In the genomic region with DNA sequence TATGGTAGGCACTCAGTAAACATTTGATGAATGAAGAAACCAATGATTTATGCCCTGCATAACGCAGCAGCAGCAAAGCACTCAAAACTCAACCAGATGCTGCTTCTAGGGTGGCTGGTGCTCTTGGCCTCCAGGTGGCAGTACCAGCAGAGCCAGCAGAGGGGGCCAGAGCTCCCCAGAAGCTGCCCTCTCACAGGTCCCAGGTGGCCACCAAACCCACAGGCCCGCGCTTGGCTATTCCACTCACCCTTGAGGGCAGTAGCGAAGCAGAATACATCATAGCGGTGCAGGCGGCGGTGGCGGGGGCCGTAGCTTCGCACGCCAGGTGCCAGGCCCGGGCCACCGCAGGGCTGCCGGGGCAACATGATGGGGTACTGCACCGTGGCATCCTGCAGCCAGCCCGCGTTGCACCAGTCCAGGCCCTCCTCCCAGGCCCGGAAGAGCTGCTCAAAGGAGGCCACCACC, we compare ENCODE assay signal across 8 cellular contexts. TPM values are rescaled to one million over a fixed set of nuclear protein-coding genes. Genes with fewer than 3 reads are reported as not detected.
DNase-seq lines count a peak whose midpoint lies in the region; ATAC-seq and TF ChIP-seq lines count a peak whose summit lies in the region.
"Had no signal": no experiment of that assay in that cellular context is flagged by ENCODE, and none has a peak within 500 bp of the region (broad histone marks: within the 10 kb centered on the region; RNA-seq: fewer than 3 reads in every experiment).

No MANE protein-coding gene starts in this region.

- TF ChIP-seq CTCF in DOHH2 (IDR thresholded peaks at IDR 0.05; ENCODE audit: low read depth, low read length, poor library complexity, severe bottlenecking) (peak; percentile 86), gastroesophageal sphincter (IDR thresholded peaks at IDR 0.05) (peak in 3 of 4 experiments; percentile 36 to 69 (median 48)), spleen (IDR thresholded peaks at IDR 0.05 in 8 of 11, conservative IDR thresholded peaks at IDR 0.05 in 3 of 11) (peak in 8 of 11 experiments; percentile 21 to 66 (median 49))

- no peaks in the 10 kb centered on the region for H4K20me1 ChIP-seq in DOHH2 (ENCODE audit: control insufficient read depth, insufficient read depth, low read depth, low read length)

- 30% methylated on average over 2 of the region's 18 CpGs; no CpG with 5 or more reads in 1 of the 2 donors for WGBS in gastroesophageal sphincter (ENCODE audit: low coverage in 1 of 2), 2 donors
- WGBS in spleen, 5 donors: 76 to 89% (median 80%) methylated on average over 6 to 18 of the region's 18 CpGs

- peak; percentile 82 to 96 for DNase-seq in NCI-H524 (lab: John Stamatoyannopoulos, UW)
- DNase-seq in activated CD8-positive, alpha-beta memory T cell treated with anti-CD3 and anti-CD28 coated beads, Interleukin-2, amount 50 U/mL, for 4 hours: peak; percentile 31
- no peak for DNase-seq in spleen

- TF ChIP-seq POLR2A in gastroesophageal sphincter (IDR thresholded peaks at IDR 0.05) (no peak), spleen (IDR thresholded peaks at IDR 0.05) (no peak)

- H3K27ac ChIP-seq in DOHH2 (ENCODE audit: low read depth, low read length) (no peak overlapping the region), gastroesophageal sphincter (no peak overlapping the region), spleen (no peak overlapping the region)
- H3K27ac ChIP-seq: parathyroid adenoma had no signal

- H3F3A ChIP-seq in DOHH2 (ENCODE audit: control insufficient read depth, insufficient read depth): no peaks in the 10 kb centered on the region

- H3K27me3 ChIP-seq in DOHH2 (ENCODE audit: control insufficient read depth, low read length) (no peaks in the 10 kb centered on the region), gastroesophageal sphincter (peaks cover 7% of the 10 kb centered on the region), spleen (replicated peaks in 1 of 7) (no peaks in the 10 kb centered on the region)

- H3K36me3 ChIP-seq in DOHH2 (ENCODE audit: control insufficient read depth, low read length) (no peaks in the 10 kb centered on the region), gastroesophageal sphincter (no peaks in the 10 kb centered on the region), spleen (peaks cover 0 to 74% (median 3%) of the 10 kb centered on the region in 6 donors)

- H3K4me3 ChIP-seq in DOHH2 (ENCODE audit: low read length) (no peak overlapping the region), gastroesophageal sphincter (no peak overlapping the region), spleen (no peak overlapping the region)

- H3K9me3 ChIP-seq in DOHH2 (ENCODE audit: control insufficient read depth, insufficient read depth, low read length): no peaks in the 10 kb centered on the region
- no peaks in the 10 kb centered on the region for H3K9me3 ChIP-seq in gastroesophageal sphincter
- no peaks in the 10 kb centered on the region for H3K9me3 ChIP-seq in spleen

- H3K79me2 ChIP-seq in DOHH2 (ENCODE audit: control insufficient read depth, low read length): no peaks in the 10 kb centered on the region
- H3K79me2 ChIP-seq: parathyroid adenoma had no signal

- no peak for TF ChIP-seq EP300 in gastroesophageal sphincter (IDR thresholded peaks at IDR 0.05)

- peak; percentile 55 for ATAC-seq in GM21825 (IDR thresholded peaks at IDR 0.05; ENCODE audit: unreplicated experiment)
- ATAC-seq in gastroesophageal sphincter: peak; percentile 31
- no peak for ATAC-seq in HG02571 (IDR thresholded peaks at IDR 0.05; ENCODE audit: unreplicated experiment)

- no peaks in the 10 kb centered on the region for H3K9me2 ChIP-seq in DOHH2 (replicated peaks; ENCODE audit: control insufficient read depth, low read length)

- no peak overlapping the region for H3K4me2 ChIP-seq in DOHH2 (ENCODE audit: low read length)

- intact Hi-C loops in spleen (cut with DNase I; ENCODE audit: low total_unique reads): no loop called here

- H3K4me1 ChIP-seq in DOHH2 (ENCODE audit: control insufficient read depth, low read length): no peaks in the 10 kb centered on the region
- no peaks in the 10 kb centered on the region for H3K4me1 ChIP-seq in gastroesophageal sphincter
- H3K4me1 ChIP-seq in spleen: no peaks in the 10 kb centered on the region
- H3K4me1 ChIP-seq: parathyroid adenoma had no signal

RNA-seq across cellular contexts. Expression of a gene that starts 16.6 kb away (rescaled TPM):
- total RNA-seq in gastroesophageal sphincter (10 to 100 TPM in 1 of 4 donors, 1 to 10 TPM in 3; 3.0 to 10.5 (median 6.7) TPM), spleen (10 to 100 TPM; 12.6 to 36.0 (median 17.3) TPM)
- 10 to 100 TPM in 2 of 3 donors, 1 to 10 TPM in 1; 9.7 to 16.6 (median 14.8) TPM for polyA plus RNA-seq in spleen

RNA-seq across cellular contexts. Expression of a gene that starts 34.4 kb away (rescaled TPM):
- total RNA-seq in gastroesophageal sphincter (100 to 1,000 TPM; 496 to 734 (median 508) TPM), spleen (100 to 1,000 TPM in 1 of 7 donors, 10 to 100 TPM in 6; 29.0 to 105 (median 66.8) TPM)
- 10 to 100 TPM; 21.8 to 82.7 (median 62.9) TPM for polyA plus RNA-seq in spleen

Comparison
In these comparisons a context has a peak if more than half of its experiments do, and no peak if none do; other contexts are left out.
1. RNA of a gene that starts 34.4 kb away (total RNA-seq): 496 to 734 TPM in gastroesophageal sphincter; 29.0 to 105 TPM in spleen; every median in the first group is over 4 times any median in the second.
2. Peak in every context shown above with its lines, with median percentiles within 50 percentile points of each other: CTCF ChIP-seq.